In genomic region chr7:114759347-114760062, GRCh38 we compare ENCODE assay signal across 14 cellular contexts.
DNase-seq lines count a peak whose midpoint lies in the region; ATAC-seq and TF ChIP-seq lines count a peak whose summit lies in the region.
"Had no signal": no experiment of that assay in that cellular context is flagged by ENCODE, and none has a peak within 500 bp of the region (broad histone marks: within the 10 kb centered on the region; RNA-seq: fewer than 3 reads in every experiment).

No MANE protein-coding gene starts in this region.

- H2BK120ac ChIP-seq in IMR-90 (ENCODE audit: low read depth, low read length): no peak overlapping the region

- dilution Hi-C loops in IMR-90 (cut with HindIII; ENCODE audit: low sequenced_read_pairs, unreplicated experiment): no loop called here

- no peak overlapping the region for H3K4ac ChIP-seq in IMR-90 (ENCODE audit: low read depth, low read length)

- H4K5ac ChIP-seq in IMR-90 (ENCODE audit: low read depth, low read length): no peak overlapping the region

- no peak overlapping the region for H3K14ac ChIP-seq in IMR-90 (replicated peaks; ENCODE audit: low read depth, low read length)

- H3K9ac ChIP-seq in IMR-90 (ENCODE audit: low read depth, low read length): no peak overlapping the region

- H3K4me2 ChIP-seq in IMR-90 (ENCODE audit: low read depth, low read length): no peak overlapping the region

- no peaks in the 10 kb centered on the region for H3K9me3 ChIP-seq in IMR-90 (ENCODE audit: control insufficient read depth, insufficient read depth, low read length)
- no peaks in the 10 kb centered on the region for H3K9me3 ChIP-seq in RWPE2 (ENCODE audit: severe bottlenecking)

- no peak overlapping the region for H2BK15ac ChIP-seq in IMR-90 (ENCODE audit: low read depth, low read length)

- H3K27ac ChIP-seq in IMR-90 (ENCODE audit: insufficient read depth, low read length) (no peak overlapping the region), RWPE2 (ENCODE audit: poor library complexity, severe bottlenecking) (peak overlapping the region; percentile 46)

- in situ Hi-C loops in IMR-90 (cut with MboI; ENCODE audit: low sequenced_read_pairs): no loop called here

- no peak overlapping the region for H2BK5ac ChIP-seq in IMR-90 (ENCODE audit: low read depth, low read length, poor library complexity, severe bottlenecking)

- TF ChIP-seq CTCF in IMR-90 (conservative IDR thresholded peaks at IDR 0.05; ENCODE audit: low read depth, low read length): no peak
- no peak for TF ChIP-seq CTCF in RWPE2 (IDR thresholded peaks at IDR 0.05; ENCODE audit: poor library complexity, severe bottlenecking)
- TF ChIP-seq CTCF in foreskin fibroblast (IDR thresholded peaks at IDR 0.05; ENCODE audit: low read depth, low read length): no peak

- H4K8ac ChIP-seq in IMR-90 (ENCODE audit: low read depth in 2 of 2, low read length in 2 of 2): no peak overlapping the region

- WGBS in IMR-90 (ENCODE audit: extremely low coverage in 2 of 2, insufficient read length in 1 of 2), 2 experiments: 100% methylated on average over 1 of the region's 2 CpGs; no CpG with 5 or more reads in 1 of the 2 experiments

- H2BK20ac ChIP-seq in IMR-90 (ENCODE audit: low read depth, low read length): no peak overlapping the region

- H3K79me1 ChIP-seq in IMR-90 (ENCODE audit: low read depth in 1 of 2, low read length in 2 of 2): no peaks in the 10 kb centered on the region

- CTCF ChIA-PET in IMR-90 (lab: Yijun Ruan, JAX): interaction anchor here (0.5 kb wide), 2 partner anchors 68 to 472 kb away, joined by 3 read pairs; no protein-coding TSS in a partner anchor

- no peak overlapping the region for H2AK9ac ChIP-seq in IMR-90 (replicated peaks; ENCODE audit: low read depth, low read length, poor library complexity)

- H2AFZ ChIP-seq in IMR-90 (replicated peaks; ENCODE audit: low read length, poor library complexity): no peak overlapping the region

- POLR2A ChIA-PET in IMR-90 (lab: Charles Lee; ENCODE audit: unreplicated experiment): no interaction called here

- no peak overlapping the region for H3K4me3 ChIP-seq in IMR-90 (ENCODE audit: insufficient read depth, low read depth, low read length)
- no peak overlapping the region for H3K4me3 ChIP-seq in RWPE2 (ENCODE audit: severe bottlenecking)
- H3K4me3 ChIP-seq in foreskin fibroblast (ENCODE audit: low read depth in 1 of 2, low read length in 2 of 2): no peak overlapping the region

- no peak overlapping the region for H3K56ac ChIP-seq in IMR-90 (ENCODE audit: extremely low read depth, insufficient read depth, low read length)

- no peak overlapping the region for H2AK5ac ChIP-seq in IMR-90 (ENCODE audit: low read depth, low read length)

- no TSS peak for BruUV-seq in IMR-90 (replicated peaks; lab: Mats Ljungman, UMichigan)

- H3K36me3 ChIP-seq in IMR-90 (ENCODE audit: control insufficient read depth, insufficient read depth, low read length) (no peaks in the 10 kb centered on the region), RWPE2 (ENCODE audit: low read depth) (no peaks in the 10 kb centered on the region)

- intact Hi-C loops in IMR-90 (cut with micrococcal nuclease): no loop called here

- TF ChIP-seq POLR2A in IMR-90 (IDR thresholded peaks at IDR 0.05; ENCODE audit: low read depth, low read length): no peak

- no peaks in the 10 kb centered on the region for H3K27me3 ChIP-seq in IMR-90 (ENCODE audit: control insufficient read depth, insufficient read depth, low read length)
- no peaks in the 10 kb centered on the region for H3K27me3 ChIP-seq in RWPE2 (ENCODE audit: insufficient read depth, poor library complexity, severe bottlenecking)

- no peak overlapping the region for H3K23ac ChIP-seq in IMR-90 (ENCODE audit: low read depth, low read length)

- H4K20me1 ChIP-seq in IMR-90 (ENCODE audit: insufficient read depth, low read length): no peaks in the 10 kb centered on the region

- DNase-seq in Ammon's horn (ENCODE audit: low spot score): peak; percentile 9
- peak; percentile 0 for DNase-seq in IMR-90
- no peak for DNase-seq in RWPE2 (ENCODE audit: low spot score)
- DNase-seq in foreskin fibroblast: peak; percentile 36 to 73
- DNase-seq in activated CD4-positive, alpha-beta T cell treated with anti-CD3 and anti-CD28 coated beads, Interleukin-2, amount 50 U/mL, for 1 hour: no peak
- DNase-seq in SK-N-DZ (ENCODE audit: low spot score): no peak
- DNase-seq in NCI-H82 treated with DMSO at 0.1 percent for 48 hours (lab: John Stamatoyannopoulos, UW; ENCODE audit: unreplicated experiment): no peak
- DNase-seq: activated CD4-positive, alpha-beta memory T cell treated with anti-CD3 and anti-CD28 coated beads, Interleukin-2, amount 10 ng/mL, durations not matched to agents 7 days and 5 days; activated naive CD4-positive, alpha-beta T cell; cerebellar nuclear complex; erythroblast; GDM1; NCI-H2171 treated with DMSO at 0.1 percent for 48 hours had no signal

- no peak overlapping the region for H4K91ac ChIP-seq in IMR-90 (ENCODE audit: insufficient read depth, low read depth, low read length)

- H3K9me1 ChIP-seq in IMR-90 (ENCODE audit: insufficient read depth, low read length): no peaks in the 10 kb centered on the region

- TF ChIP-seq RAD21 in IMR-90 (IDR thresholded peaks at IDR 0.05; ENCODE audit: low read length): no peak

- no peak overlapping the region for H3K18ac ChIP-seq in IMR-90 (ENCODE audit: low read depth, low read length)

- H3K4me1 ChIP-seq in IMR-90 (ENCODE audit: control insufficient read depth, insufficient read depth, low read length) (no peaks in the 10 kb centered on the region), RWPE2 (ENCODE audit: insufficient read depth, poor library complexity, severe bottlenecking) (peaks cover 21% of the 10 kb centered on the region)

- ATAC-seq in IMR-90 (ENCODE audit: low read depth): no peak
- ATAC-seq in RWPE2 (ENCODE audit: low read depth): peak; percentile 75
- ATAC-seq in GM18519 (IDR thresholded peaks at IDR 0.05; ENCODE audit: low FRiP score, unreplicated experiment): no peak

TF ChIP-seq in IMR-90, 13 proteins besides CTCF, POLR2A, EP300 and RAD21:
- no peak for TF ChIP-seq MXI1 (IDR thresholded peaks at IDR 0.05; ENCODE audit: borderline replicate concordance, low read depth, low read length)
TF ChIP-seq in IMR-90: peak in this region for 0.

Comparison
In these comparisons a context has a peak if more than half of its experiments do, and no peak if none do; other contexts are left out.
1. DNase-seq: peak in Ammon's horn (single experiment), IMR-90 (single experiment) and foreskin fibroblast (2 of 2); none in RWPE2 (single experiment), activated CD4-positive, alpha-beta T cell treated with anti-CD3 and anti-CD28 coated beads, Interleukin-2, amount 50 U/mL, for 1 hour (single experiment), SK-N-DZ (single experiment) and NCI-H82 treated with DMSO at 0.1 percent for 48 hours (single experiment).